Comparison of ENCODE assay signal across 21 cellular contexts in genomic region chr6:3918474-3918873, GRCh38.
DNase-seq lines count a peak whose midpoint lies in the region; ATAC-seq and TF ChIP-seq lines count a peak whose summit lies in the region.
"Had no signal": no experiment of that assay in that cellular context is flagged by ENCODE, and none has a peak within 500 bp of the region (broad histone marks: within the 10 kb centered on the region; RNA-seq: fewer than 3 reads in every experiment).

No MANE protein-coding gene starts in this region.

- H3K4me3 Mint-ChIP-seq in progenitor cell of endocrine pancreas (ENCODE audit: low read depth), result no peak overlapping the region
- H3K4me3 Mint-ChIP-seq: activated naive CD8-positive, alpha-beta T cell treated with anti-CD3 and anti-CD28 coated beads, Interleukin-2, amount 50 U/mL, for 24 hours; activated T-helper 17 cell treated with anti-CD3 and anti-CD28 coated beads, Interleukin-2, amount 50 U/mL, for 72 hours; naive thymus-derived CD4-positive, alpha-beta T cell; T-helper 17 cell had no signal

- H3K4me1 ChIP-seq in RWPE2 (ENCODE audit: insufficient read depth, poor library complexity, severe bottlenecking), result peaks cover 26% of the 10 kb centered on the region
- H3K4me1 ChIP-seq: parathyroid adenoma had no signal

- peak overlapping the region; percentile 79 for H3K27ac ChIP-seq in RWPE2 (ENCODE audit: poor library complexity, severe bottlenecking)
- H3K27ac ChIP-seq: BLaER1, epithelial cell of prostate, parathyroid adenoma had no signal

- ATAC-seq in RWPE2 (ENCODE audit: low read depth) (no peak), HG02610 (IDR thresholded peaks at IDR 0.05; ENCODE audit: unreplicated experiment) (no peak)
- ATAC-seq: activated naive CD8-positive, alpha-beta T cell treated with anti-CD3 and anti-CD28 coated beads, Interleukin-2, amount 50 U/mL, for 24 hours; activated T-helper 17 cell treated with anti-CD3 and anti-CD28 coated beads, Interleukin-2, amount 50 U/mL, for 72 hours; K562; naive thymus-derived CD4-positive, alpha-beta T cell; T-helper 17 cell had no signal

- H3K36me3 ChIP-seq in RWPE2 (ENCODE audit: low read depth), result no peaks in the 10 kb centered on the region
- H3K36me3 ChIP-seq: BLaER1 had no signal

- TF ChIP-seq CTCF in RWPE2 (IDR thresholded peaks at IDR 0.05; ENCODE audit: poor library complexity, severe bottlenecking), result no peak
- no peak for TF ChIP-seq CTCF in progenitor cell of endocrine pancreas (IDR thresholded peaks at IDR 0.05; ENCODE audit: unreplicated experiment)

- peaks cover 2% of the 10 kb centered on the region for H3K9me3 ChIP-seq in RWPE2 (ENCODE audit: severe bottlenecking)

- H3K36me3 Mint-ChIP-seq in progenitor cell of endocrine pancreas (ENCODE audit: insufficient read depth), result no peaks in the 10 kb centered on the region

- no peaks in the 10 kb centered on the region for H3K27me3 ChIP-seq in RWPE2 (ENCODE audit: insufficient read depth, poor library complexity, severe bottlenecking)
- H3K27me3 ChIP-seq: BLaER1 had no signal

- no peak overlapping the region for H3K4me3 ChIP-seq in RWPE2 (ENCODE audit: severe bottlenecking)
- H3K4me3 ChIP-seq: BLaER1, K562 had no signal

- H3K9me3 Mint-ChIP-seq in progenitor cell of endocrine pancreas (ENCODE audit: low read depth), result peaks cover 14% of the 10 kb centered on the region
- H3K9me3 Mint-ChIP-seq: activated T-helper 17 cell treated with anti-CD3 and anti-CD28 coated beads, Interleukin-2, amount 50 U/mL, for 72 hours had no signal

- H3K27me3 Mint-ChIP-seq in progenitor cell of endocrine pancreas, result no peaks in the 10 kb centered on the region
- H3K27me3 Mint-ChIP-seq: activated T-helper 17 cell treated with anti-CD3 and anti-CD28 coated beads, Interleukin-2, amount 50 U/mL, for 72 hours had no signal

- H3K4me1 Mint-ChIP-seq in progenitor cell of endocrine pancreas (ENCODE audit: low read depth), result peaks cover under 1% of the 10 kb centered on the region

- H3K27ac Mint-ChIP-seq in progenitor cell of endocrine pancreas, result peak overlapping the region; percentile 16
- H3K27ac Mint-ChIP-seq: activated naive CD8-positive, alpha-beta T cell treated with anti-CD3 and anti-CD28 coated beads, Interleukin-2, amount 50 U/mL, for 24 hours; activated T-helper 17 cell treated with anti-CD3 and anti-CD28 coated beads, Interleukin-2, amount 50 U/mL, for 72 hours; T-helper 17 cell had no signal

- DNase-seq in DMS153 (lab: John Stamatoyannopoulos, UW) (peak; percentile 16), DMS153 treated with DMSO at 0.1 percent for 48 hours (lab: John Stamatoyannopoulos, UW; ENCODE audit: unreplicated experiment) (no peak), NCI-H187 treated with DMSO at 0.1 percent for 48 hours (lab: John Stamatoyannopoulos, UW) (peak; percentile 66), RWPE2 (ENCODE audit: low spot score) (no peak), progenitor cell of endocrine pancreas (ENCODE audit: low spot score, unreplicated experiment) (no peak), midbrain (lab: John Stamatoyannopoulos, UW) (no peak), nucleus accumbens (lab: John Stamatoyannopoulos, UW) (no peak)
- DNase-seq: activated CD4-positive, CD25-positive, alpha-beta regulatory T cell; activated naive CD8-positive, alpha-beta T cell treated with anti-CD3 and anti-CD28 coated beads, Interleukin-2, amount 50 U/mL, for 24 hours; dermis blood vessel endothelial cell; MV-4-11; naive thymus-derived CD4-positive, alpha-beta T cell; NCI-H2227 treated with DMSO at 0.1 percent for 48 hours; stimulated activated CD8-positive, alpha-beta memory T cell treated with anti-CD3 and anti-CD28 coated beads, Interleukin-4, amount 100 ng/mL, for 48 hours; T-helper 17 cell had no signal

Comparison
In these comparisons a context has a peak if more than half of its experiments do, and no peak if none do; other contexts are left out.
1. DNase-seq: peak in DMS153 (single experiment) and NCI-H187 treated with DMSO at 0.1 percent for 48 hours (single experiment); none in DMS153 treated with DMSO at 0.1 percent for 48 hours (single experiment), RWPE2 (single experiment), progenitor cell of endocrine pancreas (single experiment), midbrain (single experiment) and nucleus accumbens (0 of 56).